19 cellular contexts compared by ENCODE assay signal in genomic region chr1:1173061-1173792, GRCh38. TPM values are rescaled to one million over a fixed set of nuclear protein-coding genes. Genes with fewer than 3 reads are reported as not detected.
DNase-seq lines count a peak whose midpoint lies in the region; ATAC-seq and TF ChIP-seq lines count a peak whose summit lies in the region.
"Had no signal": no experiment of that assay in that cellular context is flagged by ENCODE, and none has a peak within 500 bp of the region (broad histone marks: within the 10 kb centered on the region; RNA-seq: fewer than 3 reads in every experiment).

No MANE protein-coding gene starts in this region.

- H3K4me3 ChIP-seq in osteoblast (ENCODE audit: insufficient read depth, low read length): no peak overlapping the region
- H3K4me3 ChIP-seq: A549 had no signal

- H3K36me3 Mint-ChIP-seq in activated CD4-positive, alpha-beta T cell treated with anti-CD3 and anti-CD28 coated beads, Interleukin-2, amount 10 ng/mL, durations not matched to agents 24 days and 14 days (ENCODE audit: low read depth): no peaks in the 10 kb centered on the region
- H3K36me3 Mint-ChIP-seq in T-helper 17 cell (ENCODE audit: low read depth): peaks cover 3% of the 10 kb centered on the region

- H3K27me3 ChIP-seq in osteoblast (ENCODE audit: insufficient read depth, low read length): peaks cover 41% of the 10 kb centered on the region

- H3K27ac ChIP-seq in osteoblast (ENCODE audit: low read depth, low read length): no peak overlapping the region
- H3K27ac ChIP-seq: A549, VCaP had no signal

- intact Hi-C loops in activated CD4-positive, alpha-beta T cell treated with anti-CD3 and anti-CD28 coated beads, Interleukin-2, amount 10 ng/mL, durations not matched to agents 24 days and 14 days (cut with micrococcal nuclease): no loop called here
- intact Hi-C loops in left ventricle myocardium superior (cut with micrococcal nuclease): no loop called here

- no peaks in the 10 kb centered on the region for H3K4me1 ChIP-seq in osteoblast (ENCODE audit: insufficient read depth, low read length)
- H3K4me1 ChIP-seq: A549 had no signal

- no peaks in the 10 kb centered on the region for H3K79me2 ChIP-seq in osteoblast (ENCODE audit: insufficient read depth, low read length)

- no peak overlapping the region for H3K4me2 ChIP-seq in osteoblast (ENCODE audit: insufficient read depth, low read length)
- H3K4me2 ChIP-seq: A549 had no signal

- H2AFZ ChIP-seq in osteoblast (ENCODE audit: low read length): no peak overlapping the region

- H4K20me1 ChIP-seq in osteoblast (ENCODE audit: insufficient read depth, low read length): no peaks in the 10 kb centered on the region

- H3K4me3 Mint-ChIP-seq in activated CD4-positive, alpha-beta T cell treated with anti-CD3 and anti-CD28 coated beads, Interleukin-2, amount 10 ng/mL, durations not matched to agents 24 days and 14 days: peak overlapping the region; percentile 15
- H3K4me3 Mint-ChIP-seq in T-helper 17 cell: peak overlapping the region; percentile 76
- H3K4me3 Mint-ChIP-seq: neural crest cell had no signal

- no peak for TF ChIP-seq CTCF in osteoblast (IDR thresholded peaks at IDR 0.05; ENCODE audit: extremely low read depth, low read depth, low read length)

- ATAC-seq in T-helper 17 cell (no peak), left ventricle myocardium superior (no peak), GM21526 (IDR thresholded peaks at IDR 0.05; ENCODE audit: low FRiP score, unreplicated experiment) (no peak)
- ATAC-seq: A549 had no signal

- H3K9me3 ChIP-seq in T-helper 17 cell (ENCODE audit: control insufficient read depth, low read length, poor library complexity, severe bottlenecking) (no peaks in the 10 kb centered on the region), osteoblast (ENCODE audit: low read depth, low read length) (no peaks in the 10 kb centered on the region)
- H3K9me3 ChIP-seq: A549 had no signal

- H3K4me1 Mint-ChIP-seq in activated CD4-positive, alpha-beta T cell treated with anti-CD3 and anti-CD28 coated beads, Interleukin-2, amount 10 ng/mL, durations not matched to agents 24 days and 14 days: peaks cover 13% of the 10 kb centered on the region
- H3K4me1 Mint-ChIP-seq in T-helper 17 cell: peaks cover 22% of the 10 kb centered on the region

- H3K36me3 ChIP-seq in osteoblast (ENCODE audit: insufficient read depth, low read length): no peaks in the 10 kb centered on the region

- no peaks in the 10 kb centered on the region for H3K9me3 Mint-ChIP-seq in activated CD4-positive, alpha-beta T cell treated with anti-CD3 and anti-CD28 coated beads, Interleukin-2, amount 10 ng/mL, durations not matched to agents 24 days and 14 days
- H3K9me3 Mint-ChIP-seq: neural crest cell had no signal

- DNase-seq in activated CD4-positive, alpha-beta T cell treated with anti-CD3 and anti-CD28 coated beads, Interleukin-2, amount 10 ng/mL, durations not matched to agents 24 days and 14 days: no peak
- no peak for DNase-seq in activated CD4-positive, alpha-beta T cell treated with anti-CD3 and anti-CD28 coated beads for 48 hours
- DNase-seq in T-helper 17 cell (peak in 1 of 3 donors; percentile 3), left ventricle myocardium superior (peak; percentile 12), osteoblast (ENCODE audit: insufficient read length, low spot score, missing footprints) (peak; percentile 66), NCI-H187 treated with DMSO at 0.1 percent for 48 hours (lab: John Stamatoyannopoulos, UW) (no peak), iPS-NIHi11 (ENCODE audit: low spot score) (no peak)
- DNase-seq: activated gamma-delta T cell; mammary epithelial cell; NK-92 treated with Interleukin-12 subunit alpha and Interleukin-12 subunit beta, amount 100 ng/mL, for 24 hours; SW 1271 had no signal

- H3K27ac Mint-ChIP-seq in activated CD4-positive, alpha-beta T cell treated with anti-CD3 and anti-CD28 coated beads, Interleukin-2, amount 10 ng/mL, durations not matched to agents 24 days and 14 days: no peak overlapping the region
- H3K27ac Mint-ChIP-seq in T-helper 17 cell: peak overlapping the region; percentile 32

- H3K27me3 Mint-ChIP-seq in activated CD4-positive, alpha-beta T cell treated with anti-CD3 and anti-CD28 coated beads, Interleukin-2, amount 10 ng/mL, durations not matched to agents 24 days and 14 days: peaks cover 19% of the 10 kb centered on the region
- H3K27me3 Mint-ChIP-seq in T-helper 17 cell: peaks cover 5% of the 10 kb centered on the region

RNA-seq across cellular contexts. Expression of gene TTLL10, which starts 0.5 kb away (rescaled TPM):
- total RNA-seq in activated CD4-positive, alpha-beta T cell treated with anti-CD3 and anti-CD28 coated beads, Interleukin-2, amount 10 ng/mL, durations not matched to agents 24 days and 14 days: not detected in 2 replicates
- 1 to 10 TPM in 1 of 2 donors, under 1 TPM in 1; 0.86 to 2.5 TPM for total RNA-seq in T-helper 17 cell
- total RNA-seq in left ventricle myocardium superior: not detected
- not detected in 2 replicates for total RNA-seq in osteoblast
- total RNA-seq: astrocyte, epithelial cell of proximal tubule, frontal cortex, mammary epithelial cell, neural crest cell had no signal

RNA-seq across cellular contexts. Expression of gene TNFRSF18, which starts 33.2 kb away (rescaled TPM):
- total RNA-seq in activated CD4-positive, alpha-beta T cell treated with anti-CD3 and anti-CD28 coated beads, Interleukin-2, amount 10 ng/mL, durations not matched to agents 24 days and 14 days: 250 and 254 TPM in 2 replicates
- total RNA-seq in T-helper 17 cell: 10 to 100 TPM; 47.9 to 80.4 TPM
- total RNA-seq in left ventricle myocardium superior: 0.32 TPM
- total RNA-seq in osteoblast: 0.29 TPM in 1 of 2 replicates, not detected in the other
- total RNA-seq: frontal cortex, neural crest cell had no signal

RNA-seq across cellular contexts. Expression of gene TNFRSF4, which starts 40.7 kb away (rescaled TPM):
- total RNA-seq in activated CD4-positive, alpha-beta T cell treated with anti-CD3 and anti-CD28 coated beads, Interleukin-2, amount 10 ng/mL, durations not matched to agents 24 days and 14 days: 692 and 702 TPM in 2 replicates
- total RNA-seq in T-helper 17 cell (100 to 1,000 TPM in 1 of 2 donors, 10 to 100 TPM in 1; 94.7 to 127 TPM), left ventricle myocardium superior (2.3 TPM), osteoblast (under 0.01 TPM in 1 of 2 replicates, not detected in the other)
- total RNA-seq: frontal cortex, renal cortical epithelial cell had no signal

RNA-seq across cellular contexts. Expression of gene C1orf159, which starts 57.3 kb away (rescaled TPM):
- total RNA-seq in activated CD4-positive, alpha-beta T cell treated with anti-CD3 and anti-CD28 coated beads, Interleukin-2, amount 10 ng/mL, durations not matched to agents 24 days and 14 days: 24.5 and 28.0 TPM in 2 replicates
- total RNA-seq in T-helper 17 cell (10 to 100 TPM; 13.4 to 17.1 TPM), left ventricle myocardium superior (4.0 TPM), osteoblast (5.4 and 8.5 TPM in 2 replicates)

RNA-seq across cellular contexts. Expression of gene SDF4, which starts 58.6 kb away (rescaled TPM):
- 175 and 194 TPM in 2 replicates for total RNA-seq in activated CD4-positive, alpha-beta T cell treated with anti-CD3 and anti-CD28 coated beads, Interleukin-2, amount 10 ng/mL, durations not matched to agents 24 days and 14 days
- 100 to 1,000 TPM; 129 to 146 TPM for total RNA-seq in T-helper 17 cell
- 117 TPM for total RNA-seq in left ventricle myocardium superior
- 136 and 151 TPM in 2 replicates for total RNA-seq in osteoblast

Comparison
In these comparisons a context has a peak if more than half of its experiments do, and no peak if none do; other contexts are left out.
1. DNase-seq: peak in left ventricle myocardium superior (single experiment) and osteoblast (single experiment); none in activated CD4-positive, alpha-beta T cell treated with anti-CD3 and anti-CD28 coated beads, Interleukin-2, amount 10 ng/mL, durations not matched to agents 24 days and 14 days (single experiment), activated CD4-positive, alpha-beta T cell treated with anti-CD3 and anti-CD28 coated beads for 48 hours (single experiment), NCI-H187 treated with DMSO at 0.1 percent for 48 hours (single experiment) and iPS-NIHi11 (single experiment).
2. RNA of gene TNFRSF18, which starts 33.2 kb away (total RNA-seq): 250 to 254 TPM in activated CD4-positive, alpha-beta T cell treated with anti-CD3 and anti-CD28 coated beads, Interleukin-2, amount 10 ng/mL, durations not matched to agents 24 days and 14 days and 47.9 to 80.4 TPM in T-helper 17 cell; 0.32 TPM in left ventricle myocardium superior (single experiment) and 0.29 TPM in osteoblast; every median in the first group is over 10 times any median in the second.
3. RNA of gene TNFRSF4, which starts 40.7 kb away (total RNA-seq): 692 to 702 TPM in activated CD4-positive, alpha-beta T cell treated with anti-CD3 and anti-CD28 coated beads, Interleukin-2, amount 10 ng/mL, durations not matched to agents 24 days and 14 days and 94.7 to 127 TPM in T-helper 17 cell; 2.3 TPM in left ventricle myocardium superior (single experiment) and under 0.01 TPM in osteoblast; every median in the first group is over 10 times any median in the second.